In genomic region chr3:114730397-114730796, GRCh38 we compare ENCODE assay signal across 20 cellular contexts.
"Had no signal": no experiment of that assay in that cellular context is flagged by ENCODE, and none has a peak within 500 bp of the region (broad histone marks: within the 10 kb centered on the region; RNA-seq: fewer than 3 reads in every experiment).

No MANE protein-coding gene starts in this region.

- H3K27ac Mint-ChIP-seq: activated CD8-positive, alpha-beta T cell treated with anti-CD3 and anti-CD28 coated beads, Interleukin-2, amount 10 ng/mL, durations not matched to agents 7 days and 5 days; activated naive CD8-positive, alpha-beta T cell; stimulated activated naive B cell treated with anti-CD40 and anti-IgM and Interleukin-4, amounts not matched to agents 10 μg/mL and 1 μg/mL and 100 μg/mL, for 72 hours; T-cell had no signal

- H3K9me3 ChIP-seq: body of pancreas, esophagus muscularis mucosa, ovary, thyroid gland had no signal

- H3K27me3 Mint-ChIP-seq: activated naive CD8-positive, alpha-beta T cell; stimulated activated naive B cell treated with anti-CD40 and anti-IgM and Interleukin-4, amounts not matched to agents 10 μg/mL and 1 μg/mL and 100 μg/mL, for 72 hours; T-cell had no signal

- ATAC-seq: activated CD8-positive, alpha-beta T cell treated with anti-CD3 and anti-CD28 coated beads, Interleukin-2, amount 10 ng/mL, durations not matched to agents 7 days and 5 days; body of pancreas; T-cell had no signal

- H3K27me3 ChIP-seq: body of pancreas, esophagus muscularis mucosa, ovary, thyroid gland had no signal

- H3K9me3 Mint-ChIP-seq: stimulated activated naive B cell treated with anti-CD40 and anti-IgM and Interleukin-4, amounts not matched to agents 10 μg/mL and 1 μg/mL and 100 μg/mL, for 72 hours; T-cell had no signal

- DNase-seq: activated CD4-positive, alpha-beta T cell treated with anti-CD3 and anti-CD28 coated beads for 48 hours; activated CD8-positive, alpha-beta memory T cell treated with anti-CD3 and anti-CD28 coated beads, Interleukin-2, amount 50 U/mL, for 4 hours; activated CD8-positive, alpha-beta T cell treated with anti-CD3 and anti-CD28 coated beads, Interleukin-2, amount 10 ng/mL, durations not matched to agents 7 days and 5 days; activated effector memory CD4-positive, alpha-beta T cell treated with anti-CD3 and anti-CD28 coated beads, Interleukin-2, amount 50 U/mL, for 16 hours; activated T-cell treated with anti-CD3 and anti-CD28 coated beads, Interleukin-2, amount 50 U/mL, for 48 hours; amniotic stem cell; body of pancreas; cortex of kidney; effector CD4-positive, alpha-beta T cell; hypothalamus; midbrain; ovary; stimulated activated CD4-positive, alpha-beta T cell treated with anti-CD3 and anti-CD28 coated beads, Interleukin-4, amount 100 ng/mL, for 1 hour; stimulated activated naive B cell treated with anti-CD40 and anti-IgM and Interleukin-4, amounts not matched to agents 10 μg/mL and 1 μg/mL and 100 μg/mL, for 72 hours; T-cell; T1000; thyroid gland had no signal

- H3K36me3 ChIP-seq: esophagus muscularis mucosa, ovary, thyroid gland had no signal

- H3K4me3 Mint-ChIP-seq: activated CD8-positive, alpha-beta T cell treated with anti-CD3 and anti-CD28 coated beads, Interleukin-2, amount 10 ng/mL, durations not matched to agents 7 days and 5 days; activated naive CD8-positive, alpha-beta T cell; stimulated activated naive B cell treated with anti-CD40 and anti-IgM and Interleukin-4, amounts not matched to agents 10 μg/mL and 1 μg/mL and 100 μg/mL, for 72 hours; T-cell had no signal

- H3K27ac ChIP-seq: body of pancreas, esophagus muscularis mucosa, ovary, thyroid gland had no signal

- H3K4me1 ChIP-seq: body of pancreas had no signal

- H3K4me3 ChIP-seq: body of pancreas, esophagus muscularis mucosa, lung, ovary, thyroid gland had no signal
